ENCODE assay signal across 19 cellular contexts in genomic region chr10:71419002-71419540, GRCh38. TPM values are rescaled to one million over a fixed set of nuclear protein-coding genes. Genes with fewer than 3 reads are reported as not detected.
DNase-seq lines count a peak whose midpoint lies in the region; ATAC-seq lines count a peak whose summit lies in the region.
"Had no signal": no experiment of that assay in that cellular context is flagged by ENCODE, and none has a peak within 500 bp of the region (broad histone marks: within the 10 kb centered on the region; RNA-seq: fewer than 3 reads in every experiment).

No MANE protein-coding gene starts in this region.

- H3K4me2 ChIP-seq in trophoblast cell (ENCODE audit: low read length): no peak overlapping the region
- H3K4me2 ChIP-seq: BLaER1 treated with 17β-estradiol and CSF1 and Interleukin-3, amounts not matched to agents 10 nM and 100 nM had no signal

- no peaks in the 10 kb centered on the region for H3K36me3 ChIP-seq in trophoblast cell (ENCODE audit: control insufficient read depth in 1 of 2, insufficient read depth in 2 of 2, low read length in 2 of 2)

- H3K36me3 Mint-ChIP-seq in activated CD8-positive, alpha-beta memory T cell treated with anti-CD3 and anti-CD28 coated beads, Interleukin-2, amount 10 ng/mL, durations not matched to agents 7 days and 5 days: no peaks in the 10 kb centered on the region
- H3K36me3 Mint-ChIP-seq: CD8-positive, alpha-beta T cell had no signal

- no peak overlapping the region for H2BK120ac ChIP-seq in trophoblast cell (ENCODE audit: insufficient read depth, low read length, poor library complexity)

- H3K4me3 ChIP-seq in trophoblast cell (ENCODE audit: low read depth, low read length): no peak overlapping the region
- H3K4me3 ChIP-seq: BLaER1 treated with 17β-estradiol and CSF1 and Interleukin-3, amounts not matched to agents 10 nM and 100 nM; GM12878 had no signal

- CTCF ChIA-PET in activated CD8-positive, alpha-beta memory T cell treated with anti-CD3 and anti-CD28 coated beads, Interleukin-2, amount 10 ng/mL, durations not matched to agents 7 days and 5 days (lab: Charles Lee): no interaction called here

- H4K8ac ChIP-seq in trophoblast cell (ENCODE audit: low read depth, low read length): no peak overlapping the region

- H3K4me1 ChIP-seq in trophoblast cell (ENCODE audit: control insufficient read depth in 1 of 2, insufficient read depth in 2 of 2, low read length in 2 of 2): no peaks in the 10 kb centered on the region
- H3K4me1 ChIP-seq: BLaER1 treated with 17β-estradiol and CSF1 and Interleukin-3, amounts not matched to agents 10 nM and 100 nM had no signal

- H3K18ac ChIP-seq in trophoblast cell (ENCODE audit: low read length): no peak overlapping the region

- H2AK5ac ChIP-seq in trophoblast cell (ENCODE audit: low read length): no peak overlapping the region

- no peaks in the 10 kb centered on the region for H3K79me1 ChIP-seq in trophoblast cell (ENCODE audit: low read length)

- peak overlapping the region; percentile 13 for H3K9ac ChIP-seq in trophoblast cell (ENCODE audit: low read length)
- H3K9ac ChIP-seq: BLaER1 treated with 17β-estradiol and CSF1 and Interleukin-3, amounts not matched to agents 10 nM and 100 nM had no signal

- H3K14ac ChIP-seq in trophoblast cell (ENCODE audit: low read length): no peak overlapping the region

- DNase-seq in D341Med (ENCODE audit: low spot score): peak; percentile 0
- peak; percentile 8 for DNase-seq in activated CD8-positive, alpha-beta memory T cell treated with anti-CD3 and anti-CD28 coated beads, Interleukin-2, amount 10 ng/mL, durations not matched to agents 7 days and 5 days
- peak; percentile 10 for DNase-seq in iPS-NIHi7 (ENCODE audit: extremely low spot score)
- no peak for DNase-seq in trophoblast cell
- DNase-seq in middle frontal gyrus (ENCODE audit: extremely low spot score, low spot score): no peak
- no peak for DNase-seq in HUDEP-2 (lab: John Stamatoyannopoulos, UW; ENCODE audit: unreplicated experiment in 76 of 76)
- no peak for DNase-seq in effector CD8-positive, alpha-beta T cell (lab: John Stamatoyannopoulos, UW)
- no peak for DNase-seq in caudate nucleus (lab: John Stamatoyannopoulos, UW)
- DNase-seq: 8988T; Calu3; CD8-positive, alpha-beta T cell; DMS 273 treated with DMSO at 0.1 percent for 48 hours; DMS53; DND-41; EL; H9 had no signal

- H2BK5ac ChIP-seq in trophoblast cell (ENCODE audit: low read depth, low read length, poor library complexity): no peak overlapping the region

- H3K4me3 Mint-ChIP-seq in activated CD8-positive, alpha-beta memory T cell treated with anti-CD3 and anti-CD28 coated beads, Interleukin-2, amount 10 ng/mL, durations not matched to agents 7 days and 5 days: no peak overlapping the region
- H3K4me3 Mint-ChIP-seq: B cell; CD8-positive, alpha-beta T cell; H9 had no signal

- no peak for ATAC-seq in activated CD8-positive, alpha-beta memory T cell treated with anti-CD3 and anti-CD28 coated beads, Interleukin-2, amount 10 ng/mL, durations not matched to agents 7 days and 5 days
- ATAC-seq: CD8-positive, alpha-beta T cell; GM12878 had no signal

- no peak overlapping the region for H3K23ac ChIP-seq in trophoblast cell (ENCODE audit: low read length)

- H3K4ac ChIP-seq in trophoblast cell (ENCODE audit: low read depth, low read length): no peak overlapping the region

- H3K4me1 Mint-ChIP-seq in activated CD8-positive, alpha-beta memory T cell treated with anti-CD3 and anti-CD28 coated beads, Interleukin-2, amount 10 ng/mL, durations not matched to agents 7 days and 5 days: no peaks in the 10 kb centered on the region
- H3K4me1 Mint-ChIP-seq: B cell, H9 had no signal

- no peak overlapping the region for H2BK12ac ChIP-seq in trophoblast cell (ENCODE audit: low read length)

- no peak overlapping the region for H4K12ac ChIP-seq in trophoblast cell (ENCODE audit: low read depth, low read length)

- no peak overlapping the region for H3K27ac ChIP-seq in trophoblast cell (ENCODE audit: low read depth, low read length)
- H3K27ac ChIP-seq in caudate nucleus (ENCODE audit: low read depth, low read length): no peak overlapping the region
- H3K27ac ChIP-seq: BLaER1 treated with 17β-estradiol and CSF1 and Interleukin-3, amounts not matched to agents 10 nM and 100 nM had no signal

- H3K27me3 ChIP-seq in trophoblast cell (ENCODE audit: insufficient read depth, low read length): no peaks in the 10 kb centered on the region
- H3K27me3 ChIP-seq: BLaER1 treated with 17β-estradiol and CSF1 and Interleukin-3, amounts not matched to agents 10 nM and 100 nM had no signal

- H2AFZ ChIP-seq in trophoblast cell (ENCODE audit: insufficient read depth, low read length, poor library complexity): no peak overlapping the region

- H3K27ac Mint-ChIP-seq in activated CD8-positive, alpha-beta memory T cell treated with anti-CD3 and anti-CD28 coated beads, Interleukin-2, amount 10 ng/mL, durations not matched to agents 7 days and 5 days: no peak overlapping the region
- H3K27ac Mint-ChIP-seq: B cell; CD8-positive, alpha-beta T cell; H9 had no signal

- no peak overlapping the region for H4K91ac ChIP-seq in trophoblast cell (ENCODE audit: low read depth, low read length)

- H3K27me3 Mint-ChIP-seq in activated CD8-positive, alpha-beta memory T cell treated with anti-CD3 and anti-CD28 coated beads, Interleukin-2, amount 10 ng/mL, durations not matched to agents 7 days and 5 days: peaks cover 16% of the 10 kb centered on the region

- no peaks in the 10 kb centered on the region for H3K79me2 ChIP-seq in trophoblast cell (ENCODE audit: control insufficient read depth, insufficient read depth, low read length, poor library complexity)

- H3K9me3 Mint-ChIP-seq in activated CD8-positive, alpha-beta memory T cell treated with anti-CD3 and anti-CD28 coated beads, Interleukin-2, amount 10 ng/mL, durations not matched to agents 7 days and 5 days (ENCODE audit: low read depth): no peaks in the 10 kb centered on the region
- H3K9me3 Mint-ChIP-seq: CD8-positive, alpha-beta T cell; H9 had no signal

- H3K9me3 ChIP-seq in trophoblast cell (ENCODE audit: insufficient read depth, low read depth, low read length): peaks cover 2% of the 10 kb centered on the region

RNA-seq across cellular contexts. Expression of gene CDH23, which starts 22.4 kb away (rescaled TPM):
- under 1 TPM; 0.16 to 0.61 TPM for total RNA-seq in activated CD8-positive, alpha-beta memory T cell treated with anti-CD3 and anti-CD28 coated beads, Interleukin-2, amount 10 ng/mL, durations not matched to agents 7 days and 5 days
- 0.07 and 0.10 TPM in 2 replicates for polyA plus RNA-seq in trophoblast cell (2013)

Comparison
In these comparisons a context has a peak if more than half of its experiments do, and no peak if none do; other contexts are left out.
1. DNase-seq: peak in D341Med (single experiment), activated CD8-positive, alpha-beta memory T cell treated with anti-CD3 and anti-CD28 coated beads, Interleukin-2, amount 10 ng/mL, durations not matched to agents 7 days and 5 days (single experiment) and iPS-NIHi7 (single experiment); none in trophoblast cell (0 of 2), middle frontal gyrus (single experiment), HUDEP-2 (0 of 76), effector CD8-positive, alpha-beta T cell (single experiment) and caudate nucleus (0 of 61).